ENCODE assay signal across 11 cellular contexts in genomic region chr11:9802291-9802861, GRCh38.
DNase-seq lines count a peak whose midpoint lies in the region; TF ChIP-seq lines count a peak whose summit lies in the region.
"Had no signal": no experiment of that assay in that cellular context is flagged by ENCODE, and none has a peak within 500 bp of the region (broad histone marks: within the 10 kb centered on the region; RNA-seq: fewer than 3 reads in every experiment).

No MANE protein-coding gene starts in this region.

- TF ChIP-seq CTCF in brain (conservative IDR thresholded peaks at IDR 0.05) = no peak

- peak overlapping the region in 3 of 5 experiments; percentile 1 to 3 (median 2) for H3K4me3 Mint-ChIP-seq in brain
- H3K4me3 Mint-ChIP-seq: CD8-positive, alpha-beta T cell had no signal

- peaks cover 55% of the 10 kb centered on the region for H3K36me3 Mint-ChIP-seq in brain

- H3K27me3 Mint-ChIP-seq in brain = no peaks in the 10 kb centered on the region

- DNase-seq in A172 (ENCODE audit: low spot score) (peak; percentile 35), HS-5 (ENCODE audit: low read depth) (peak; percentile 84), iris pigment epithelial cell (ENCODE audit: low read depth) (peak; percentile 94), HuH-7 (ENCODE audit: low spot score) (no peak), NCI-H1436 treated with DMSO at 0.1 percent for 48 hours (lab: John Stamatoyannopoulos, UW) (no peak), NCI-H2081 (lab: John Stamatoyannopoulos, UW) (no peak), HK-2 (ENCODE audit: unreplicated experiment) (no peak)
- DNase-seq: activated CD8-positive, alpha-beta memory T cell treated with anti-CD3 and anti-CD28 coated beads for 24 hours; CD8-positive, alpha-beta T cell; NCI-H1930 had no signal

- H3K4me1 Mint-ChIP-seq in brain = peaks cover 40% of the 10 kb centered on the region

- H3K27ac Mint-ChIP-seq in brain = peak overlapping the region; percentile 58 to 94 (median 65)
- H3K27ac Mint-ChIP-seq: CD8-positive, alpha-beta T cell had no signal

- no peaks in the 10 kb centered on the region for H3K9me3 Mint-ChIP-seq in brain
- H3K9me3 Mint-ChIP-seq: CD8-positive, alpha-beta T cell had no signal

Comparison
In these comparisons a context has a peak if more than half of its experiments do, and no peak if none do; other contexts are left out.
1. DNase-seq: peak in A172 (single experiment), HS-5 (single experiment) and iris pigment epithelial cell (single experiment); none in HuH-7 (single experiment), NCI-H1436 treated with DMSO at 0.1 percent for 48 hours (single experiment), NCI-H2081 (0 of 2) and HK-2 (single experiment).